ENCODE assay signal across 23 cellular contexts in genomic region chr15:75422554-75422953, GRCh38. TPM values are rescaled to one million over a fixed set of nuclear protein-coding genes. Genes with fewer than 3 reads are reported as not detected.
A peak's percentile ranks its signal among the peaks of the same experiment; 100 is the strongest.
DNase-seq lines count a peak whose midpoint lies in the region; ATAC-seq, FAIRE-seq and TF ChIP-seq lines count a peak whose summit lies in the region.
"Had no signal": no experiment of that assay in that cellular context is flagged by ENCODE, and none has a peak within 500 bp of the region (broad histone marks: within the 10 kb centered on the region; RNA-seq: fewer than 3 reads in every experiment).

No MANE protein-coding gene starts in this region.

- peaks cover 10% of the 10 kb centered on the region for H3K4me1 Mint-ChIP-seq in activated naive CD8-positive, alpha-beta T cell (ENCODE audit: low read depth)
- peaks cover 8% of the 10 kb centered on the region for H3K4me1 Mint-ChIP-seq in activated naive CD8-positive, alpha-beta T cell treated with anti-CD3 and anti-CD28 coated beads, Interleukin-2, amount 50 U/mL, for 24 hours
- H3K4me1 Mint-ChIP-seq in central memory CD8-positive, alpha-beta T cell = peaks cover 11% of the 10 kb centered on the region
- peaks cover 17 to 23% of the 10 kb centered on the region in 2 donors for H3K4me1 Mint-ChIP-seq in natural killer cell
- H3K4me1 Mint-ChIP-seq: B cell had no signal

- TF ChIP-seq CTCF in natural killer cell (IDR thresholded peaks at IDR 0.05) = no peak

- 93 to 100% (median 96%) methylated on average over 5 of the region's 5 CpGs for WGBS in small intestine, 3 donors

- ATAC-seq in activated naive CD8-positive, alpha-beta T cell treated with anti-CD3 and anti-CD28 coated beads, Interleukin-2, amount 50 U/mL, for 24 hours = no peak
- no peak for ATAC-seq in central memory CD8-positive, alpha-beta T cell (replicated peaks; ENCODE audit: extremely low read depth, poor library complexity, severe bottlenecking)
- ATAC-seq in natural killer cell (peak in 1 of 3 donors; percentile 50), GM19397 (IDR thresholded peaks at IDR 0.05; ENCODE audit: unreplicated experiment) (no peak)
- ATAC-seq: CD8-positive, alpha-beta T cell had no signal

- H3K4me1 ChIP-seq in small intestine (ENCODE audit: control insufficient read depth in 2 of 2, insufficient read depth in 1 of 2, low read depth in 1 of 2, low read length in 1 of 2) = no peaks in the 10 kb centered on the region
- H3K4me1 ChIP-seq: Caco-2, SJSA1 had no signal

- H3K27ac Mint-ChIP-seq in activated naive CD8-positive, alpha-beta T cell = peak overlapping the region; percentile 22
- H3K27ac Mint-ChIP-seq in activated naive CD8-positive, alpha-beta T cell treated with anti-CD3 and anti-CD28 coated beads, Interleukin-2, amount 50 U/mL, for 24 hours = no peak overlapping the region
- H3K27ac Mint-ChIP-seq in central memory CD8-positive, alpha-beta T cell (ENCODE audit: low read depth) = peak overlapping the region; percentile 44
- H3K27ac Mint-ChIP-seq in natural killer cell = peak overlapping the region; percentile 69 to 77
- H3K27ac Mint-ChIP-seq: B cell; CD8-positive, alpha-beta T cell had no signal

- DNase-seq in activated naive CD8-positive, alpha-beta T cell treated with anti-CD3 and anti-CD28 coated beads, Interleukin-2, amount 50 U/mL, for 24 hours = no peak
- DNase-seq in central memory CD8-positive, alpha-beta T cell (ENCODE audit: low spot score in 2 of 2) = no peak
- DNase-seq in natural killer cell = no peak
- no peak for DNase-seq in small intestine
- DNase-seq in posterior vena cava (ENCODE audit: low spot score) = no peak
- DNase-seq: Caco-2; CD8-positive, alpha-beta T cell; HCEC 1CT; IMR-90; KG1; MG63; NCI-H2029 treated with DMSO at 0.1 percent for 48 hours; NCI-H446 treated with DMSO at 0.1 percent for 48 hours; NCI-H526; PC-9; Right ventricle myocardium superior had no signal

- peaks cover 10% of the 10 kb centered on the region in 2 donors for H3K36me3 ChIP-seq in small intestine (ENCODE audit: control insufficient read depth in 2 of 2, insufficient read depth in 2 of 2, low read length in 2 of 2)

- H3K9me3 Mint-ChIP-seq in activated naive CD8-positive, alpha-beta T cell (ENCODE audit: low read depth) = no peaks in the 10 kb centered on the region
- no peaks in the 10 kb centered on the region for H3K9me3 Mint-ChIP-seq in activated naive CD8-positive, alpha-beta T cell treated with anti-CD3 and anti-CD28 coated beads, Interleukin-2, amount 50 U/mL, for 24 hours
- H3K9me3 Mint-ChIP-seq in central memory CD8-positive, alpha-beta T cell = no peaks in the 10 kb centered on the region
- no peaks in the 10 kb centered on the region for H3K9me3 Mint-ChIP-seq in natural killer cell
- H3K9me3 Mint-ChIP-seq: CD8-positive, alpha-beta T cell had no signal

- H3K9me3 ChIP-seq in small intestine (ENCODE audit: control insufficient read depth, low read depth) = no peaks in the 10 kb centered on the region
- H3K9me3 ChIP-seq: Caco-2, MG63, SJSA1 had no signal

- no peak overlapping the region for H3K4me3 Mint-ChIP-seq in activated naive CD8-positive, alpha-beta T cell
- H3K4me3 Mint-ChIP-seq in activated naive CD8-positive, alpha-beta T cell treated with anti-CD3 and anti-CD28 coated beads, Interleukin-2, amount 50 U/mL, for 24 hours = no peak overlapping the region
- H3K4me3 Mint-ChIP-seq in central memory CD8-positive, alpha-beta T cell = no peak overlapping the region
- no peak overlapping the region for H3K4me3 Mint-ChIP-seq in natural killer cell
- H3K4me3 Mint-ChIP-seq: B cell; CD8-positive, alpha-beta T cell had no signal

- no peak overlapping the region for H3K4me3 ChIP-seq in small intestine (ENCODE audit: low read depth in 1 of 2, low read length in 2 of 2)
- H3K4me3 ChIP-seq: MG63, PC-9, SJSA1 had no signal

- H3K36me3 Mint-ChIP-seq in activated naive CD8-positive, alpha-beta T cell = peaks cover 3% of the 10 kb centered on the region
- peaks cover 30% of the 10 kb centered on the region for H3K36me3 Mint-ChIP-seq in activated naive CD8-positive, alpha-beta T cell treated with anti-CD3 and anti-CD28 coated beads, Interleukin-2, amount 50 U/mL, for 24 hours (ENCODE audit: low read depth)
- peaks cover 52% of the 10 kb centered on the region for H3K36me3 Mint-ChIP-seq in central memory CD8-positive, alpha-beta T cell (ENCODE audit: insufficient read depth)
- no peaks in the 10 kb centered on the region for H3K36me3 Mint-ChIP-seq in natural killer cell

- no peaks in the 10 kb centered on the region for H3K27me3 ChIP-seq in small intestine (ENCODE audit: control insufficient read depth in 2 of 2, insufficient read depth in 2 of 2, low read length in 2 of 2)
- H3K27me3 ChIP-seq: MG63, SJSA1 had no signal

- intact Hi-C loops in natural killer cell (cut with micrococcal nuclease) = no loop called here
- intact Hi-C loops in posterior vena cava (cut with DNase I) = no loop called here

- no peak for FAIRE-seq in small intestine (lab: Jason Lieb, UNC)
- FAIRE-seq: G401.6, H1 had no signal

- no peaks in the 10 kb centered on the region for H3K27me3 Mint-ChIP-seq in activated naive CD8-positive, alpha-beta T cell
- H3K27me3 Mint-ChIP-seq in activated naive CD8-positive, alpha-beta T cell treated with anti-CD3 and anti-CD28 coated beads, Interleukin-2, amount 50 U/mL, for 24 hours = no peaks in the 10 kb centered on the region
- no peaks in the 10 kb centered on the region for H3K27me3 Mint-ChIP-seq in central memory CD8-positive, alpha-beta T cell
- H3K27me3 Mint-ChIP-seq in natural killer cell (ENCODE audit: low read depth in 2 of 2) = no peaks in the 10 kb centered on the region
- H3K27me3 Mint-ChIP-seq: B cell had no signal

- no peak overlapping the region for H3K27ac ChIP-seq in small intestine (ENCODE audit: low read depth in 1 of 2, low read length in 1 of 2)
- H3K27ac ChIP-seq: C4-2B, PC-9, SJSA1 had no signal

RNA-seq across cellular contexts. Expression of gene SIN3A, which starts 28.9 kb away (rescaled TPM):
- 100 to 1,000 TPM; 135 to 175 (median 137) TPM for total RNA-seq in natural killer cell
- polyA plus RNA-seq in small intestine = 10 to 100 TPM in 1 of 3 donors, 1 to 10 TPM in 2; 7.6 to 14.0 (median 9.8) TPM
- total RNA-seq in posterior vena cava = 10 to 100 TPM; 47.8 to 47.9 TPM

RNA-seq across cellular contexts. Expression of gene MAN2C1, which starts 54.1 kb away (rescaled TPM):
- total RNA-seq in natural killer cell (100 to 1,000 TPM; 375 to 476 (median 385) TPM), posterior vena cava (100 to 1,000 TPM; 122 to 169 TPM)
- polyA plus RNA-seq in small intestine = 100 to 1,000 TPM; 109 to 379 (median 168) TPM
